8 cellular contexts compared by ENCODE assay signal in the genomic region with DNA sequence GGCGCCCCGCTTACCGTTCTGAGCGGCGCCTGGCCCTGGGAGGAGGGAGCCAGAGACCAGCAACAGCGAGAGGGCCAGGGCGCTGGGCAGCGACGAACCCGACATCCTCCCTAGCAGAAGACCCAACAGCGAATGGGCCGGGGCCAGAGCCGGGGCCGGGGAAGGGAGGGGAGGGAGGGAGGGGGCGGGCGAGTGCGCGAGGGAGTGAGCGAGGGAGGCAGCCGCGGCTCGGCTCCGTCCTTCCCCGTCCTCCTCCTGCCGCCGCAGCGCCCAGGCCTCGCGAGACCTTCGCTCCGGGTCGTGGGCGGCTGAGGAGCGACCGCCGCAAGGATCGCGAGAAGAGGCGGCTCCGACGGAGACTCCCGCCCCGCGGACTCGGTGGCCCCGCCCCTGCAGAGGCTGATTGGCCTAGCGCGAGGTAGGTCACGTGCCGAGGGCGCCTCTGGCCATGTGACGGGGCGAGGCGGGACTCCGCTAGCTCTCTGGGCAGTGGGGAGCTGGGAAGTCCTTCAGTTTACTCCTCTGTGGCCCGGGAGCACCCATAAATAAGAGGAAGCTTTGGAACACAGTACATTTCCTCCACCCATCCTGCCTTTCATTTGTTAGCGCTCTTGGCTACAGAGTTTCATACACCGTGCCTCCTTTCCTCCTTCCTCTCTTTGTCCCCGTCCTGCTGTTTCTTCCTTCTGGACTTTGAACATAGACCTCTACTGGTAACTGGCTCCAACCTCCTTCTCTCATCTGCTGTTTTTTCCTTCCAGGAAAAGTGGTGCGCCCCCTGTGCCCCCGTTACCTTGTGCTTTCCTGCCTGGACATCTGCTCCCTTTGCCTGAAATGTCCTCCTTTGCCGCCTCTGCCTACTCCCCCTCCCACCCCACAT. TPM values are rescaled to one million over a fixed set of nuclear protein-coding genes. Genes with fewer than 3 reads are reported as not detected.
DNase-seq lines count a peak whose midpoint lies in the region; TF ChIP-seq lines count a peak whose summit lies in the region.

A gene (minus strand): TSS at position 279 of the 880 bp plus-strand sequence. CDS start 174 bp downstream, at position 105.

- peak within 1 kb of the TSS; percentile 91 for H3K4me3 Mint-ChIP-seq in neural progenitor cell

- no peaks in the 10 kb centered on the region for H3K9me3 ChIP-seq in ES-I3 (ENCODE audit: control insufficient read depth, insufficient read depth, low read length)
- no peaks in the 10 kb centered on the region for H3K9me3 ChIP-seq in HAP-1
- no peaks in the 10 kb centered on the region for H3K9me3 ChIP-seq in MM.1S (replicated peaks; ENCODE audit: insufficient read depth, low read length)
- no peaks in the 10 kb centered on the region for H3K9me3 ChIP-seq in neural progenitor cell (ENCODE audit: low read depth)

- H3F3A ChIP-seq in MM.1S (ENCODE audit: insufficient read depth, low read length) (0 out of 2 replicates have a peak, but pooled peaks cover 9% of the 10 kb centered on the region), neural progenitor cell (ENCODE audit: low read depth) (no peaks in the 10 kb centered on the region)

- H2AFZ ChIP-seq in MM.1S (ENCODE audit: low read length) (peak within 1 kb of the TSS; percentile 78), neural progenitor cell (replicated peaks) (no peak within 1 kb of the TSS)

- peaks cover 45% of the 10 kb centered on the region for H3K79me2 ChIP-seq in MM.1S (ENCODE audit: low read length)
- H3K79me2 ChIP-seq in neural progenitor cell (ENCODE audit: low read depth) = peaks cover 46% of the 10 kb centered on the region

- H3K4me3 ChIP-seq in HAP-1 = peak within 1 kb of the TSS; percentile 71
- H3K4me3 ChIP-seq in MM.1S (ENCODE audit: low read length) = peak within 1 kb of the TSS; percentile 79
- H3K4me3 ChIP-seq in foreskin fibroblast (ENCODE audit: low read depth in 1 of 2, low read length in 2 of 2) = peak within 1 kb of the TSS; percentile 61 to 87
- H3K4me3 ChIP-seq in neural progenitor cell = peak within 1 kb of the TSS; percentile 82

- peaks cover 28% of the 10 kb centered on the region for H3K4me1 ChIP-seq in ES-I3 (ENCODE audit: insufficient read depth, low read length)
- H3K4me1 ChIP-seq in HAP-1 = peaks cover 44% of the 10 kb centered on the region
- peaks cover 23% of the 10 kb centered on the region for H3K4me1 ChIP-seq in MM.1S (ENCODE audit: low read length)
- H3K4me1 ChIP-seq in neural progenitor cell = peaks cover 29% of the 10 kb centered on the region

- peak; percentile 100 for DNase-seq in HAP-1 (ENCODE audit: low spot score in 2 of 2)
- DNase-seq in MM.1S = peak; percentile 98
- DNase-seq in SIG-M5 (lab: John Stamatoyannopoulos, UW) = peak; percentile 80
- DNase-seq in activated gamma-delta T cell treated with Interleukin-2 at 50 U/mL for 16 hours = peak; percentile 97
- peak; percentile 98 to 100 for DNase-seq in foreskin fibroblast
- DNase-seq in neural progenitor cell (ENCODE audit: low spot score) = peak; percentile 99
- DNase-seq in stromal cell of bone marrow (ENCODE audit: low read depth) = peak; percentile 96

- no peaks in the 10 kb centered on the region for H3K9me2 ChIP-seq in MM.1S (replicated peaks; ENCODE audit: insufficient read depth, low read length)

- TF ChIP-seq CTCF in MM.1S (IDR thresholded peaks at IDR 0.05; ENCODE audit: low read length) = no peak
- no peak for TF ChIP-seq CTCF in foreskin fibroblast (IDR thresholded peaks at IDR 0.05; ENCODE audit: low read depth, low read length)
- peak; percentile 16 for TF ChIP-seq CTCF in neural progenitor cell (IDR thresholded peaks at IDR 0.05)

- peaks cover 8% of the 10 kb centered on the region for H3K27me3 ChIP-seq in HAP-1 (ENCODE audit: low read depth)
- H3K27me3 ChIP-seq in MM.1S (replicated peaks; ENCODE audit: insufficient read depth, low read length) = no peaks in the 10 kb centered on the region
- H3K27me3 ChIP-seq in neural progenitor cell = peaks cover 11% of the 10 kb centered on the region

- H3K27ac ChIP-seq in MM.1S (ENCODE audit: low read length) (no peak within 1 kb of the TSS), neural progenitor cell (peak within 1 kb of the TSS; percentile 58)

- peaks cover 50% of the 10 kb centered on the region for H3K4me1 Mint-ChIP-seq in neural progenitor cell

- H3K9me3 Mint-ChIP-seq in neural progenitor cell = no peaks in the 10 kb centered on the region

- H3K9ac ChIP-seq in ES-I3 (ENCODE audit: low read depth, low read length) (peak within 1 kb of the TSS; percentile 78), MM.1S (ENCODE audit: low read length) (peak within 1 kb of the TSS; percentile 72), neural progenitor cell (peak within 1 kb of the TSS; percentile 92)

- H4K20me1 ChIP-seq in MM.1S (ENCODE audit: insufficient read depth, low read length) (no peaks in the 10 kb centered on the region; the same call in 1 of the 2 replicates), neural progenitor cell (ENCODE audit: low read depth) (peaks cover 46% of the 10 kb centered on the region)

- no peaks in the 10 kb centered on the region for H3K36me3 Mint-ChIP-seq in neural progenitor cell

- H3K4me2 ChIP-seq in MM.1S (ENCODE audit: low read depth, low read length) (peak within 1 kb of the TSS; percentile 95), neural progenitor cell (peak within 1 kb of the TSS; percentile 77)

- peak within 1 kb of the TSS; percentile 97 for H3K27ac Mint-ChIP-seq in neural progenitor cell

- in situ Hi-C loops in HAP-1 (cut with MboI; ENCODE audit: low sequenced_read_pairs) = no loop called here

- no peaks in the 10 kb centered on the region for H3K27me3 Mint-ChIP-seq in neural progenitor cell (ENCODE audit: insufficient read depth, low read depth)

- H3K36me3 ChIP-seq in ES-I3 (ENCODE audit: insufficient read depth, low read length) = no peaks in the 10 kb centered on the region
- no peaks in the 10 kb centered on the region for H3K36me3 ChIP-seq in HAP-1 (replicated peaks)
- H3K36me3 ChIP-seq in MM.1S (replicated peaks; ENCODE audit: insufficient read depth, low read length) = no peaks in the 10 kb centered on the region
- no peaks in the 10 kb centered on the region for H3K36me3 ChIP-seq in neural progenitor cell

RNA-seq across cellular contexts. Expression of the gene that starts here (rescaled TPM):
- total RNA-seq in neural progenitor cell (ENCODE audit: low replicate concordance) = 84.4 and 110 TPM in 2 replicates
